ENCODE assay signal across 1 cellular context in genomic region chr5:40784027-40784653, GRCh38.
TF ChIP-seq lines count a peak whose summit lies in the region.

No MANE protein-coding gene starts in this region.

TF ChIP-seq in HepG2, 621 proteins besides CTCF, POLR2A, EP300 and RAD21 (continued from another document and continues in another):
- TF ChIP-seq THYN1 (CRISPR knock-in tag; IDR thresholded peaks at IDR 0.05; ENCODE audit: borderline replicate concordance, low read depth) (no peak), SRSF9 (IDR thresholded peaks at IDR 0.05; ENCODE audit: borderline replicate concordance, insufficient read depth, low read depth, low read length, poor library complexity, severe bottlenecking) (no peak), KLF13 (CRISPR knock-in tag; IDR thresholded peaks at IDR 0.05) (no peak), PRDM15 (CRISPR knock-in tag; IDR thresholded peaks at IDR 0.05) (peak; percentile 48; the same call in 1 of the 2 replicates), ZSCAN30 (CRISPR knock-in tag; IDR thresholded peaks at IDR 0.05) (no peak), NCOR1 (IDR thresholded peaks at IDR 0.05; ENCODE audit: borderline replicate concordance, low read length) (peak; percentile 68; the same call in 1 of the 2 replicates), SOX6 (IDR thresholded peaks at IDR 0.05) (no peak), SOX6 (CRISPR knock-in tag; IDR thresholded peaks at IDR 0.05) (peak; percentile 27; the same call in 1 of the 2 replicates), ZNF572 (CRISPR knock-in tag; IDR thresholded peaks at IDR 0.05) (no peak), AKNA (CRISPR knock-in tag; IDR thresholded peaks at IDR 0.05; ENCODE audit: borderline replicate concordance) (no peak), KAT2B (IDR thresholded peaks at IDR 0.05; ENCODE audit: borderline replicate concordance, low read depth, low read length) (no peak), ATF4 (CRISPR knock-in tag; IDR thresholded peaks at IDR 0.05) (peak in 1 of 2 experiments; percentile 37; a peak in 1 of 4 replicates), ZSCAN12 (CRISPR knock-in tag; IDR thresholded peaks at IDR 0.05) (no peak), FOXA3 (CRISPR knock-in tag; IDR thresholded peaks at IDR 0.05) (peak; percentile 71), ZNF274 (CRISPR knock-in tag; IDR thresholded peaks at IDR 0.05) (no peak), HIVEP1 (CRISPR knock-in tag; IDR thresholded peaks at IDR 0.05) (no peak), ZNF567 (CRISPR knock-in tag; IDR thresholded peaks at IDR 0.05; ENCODE audit: borderline replicate concordance) (no peak), CEBPG (CRISPR knock-in tag; IDR thresholded peaks at IDR 0.05) (peak; percentile 40; the same call in 1 of the 2 replicates), ZNF766 (CRISPR knock-in tag; IDR thresholded peaks at IDR 0.05; ENCODE audit: borderline replicate concordance) (no peak), ASH2L (IDR thresholded peaks at IDR 0.05; ENCODE audit: insufficient read length, low read depth, low read length) (peak; percentile 78), JUND (CRISPR knock-in tag; IDR thresholded peaks at IDR 0.05) (no peak), PCBP1 (IDR thresholded peaks at IDR 0.05; ENCODE audit: borderline replicate concordance, low read depth, low read length) (no peak), FOXJ3 (CRISPR knock-in tag; IDR thresholded peaks at IDR 0.05; ENCODE audit: borderline replicate concordance) (peak; percentile 50; the same call in 1 of the 2 replicates), TRAFD1 (CRISPR knock-in tag; IDR thresholded peaks at IDR 0.05; ENCODE audit: borderline replicate concordance) (no peak), XBP1 (CRISPR knock-in tag; IDR thresholded peaks at IDR 0.05) (no peak), SIX4 (CRISPR knock-in tag; IDR thresholded peaks at IDR 0.05) (peak; percentile 71; the same call in 1 of the 2 replicates), ZHX2 (IDR thresholded peaks at IDR 0.05; ENCODE audit: low read depth) (no peak), ZHX2 (CRISPR knock-in tag; IDR thresholded peaks at IDR 0.05; ENCODE audit: borderline replicate concordance) (peak; percentile 37; the same call in 1 of the 2 replicates), SP5 (CRISPR knock-in tag; IDR thresholded peaks at IDR 0.05; ENCODE audit: borderline replicate concordance, low read depth) (peak; percentile 33; the same call in 1 of the 2 replicates), RARA (CRISPR knock-in tag; IDR thresholded peaks at IDR 0.05) (0 out of 2 replicates have a peak, but pooled peaks have one; percentile 34), RFX3 (CRISPR knock-in tag; IDR thresholded peaks at IDR 0.05) (no peak), ZNF691 (CRISPR knock-in tag; IDR thresholded peaks at IDR 0.05; ENCODE audit: borderline replicate concordance, low read depth) (no peak), CC2D1A (CRISPR knock-in tag; IDR thresholded peaks at IDR 0.05) (no peak), PLRG1 (conservative IDR thresholded peaks at IDR 0.05) (no peak), THRA (CRISPR knock-in tag; IDR thresholded peaks at IDR 0.05; ENCODE audit: borderline replicate concordance) (no peak), GPN1 (CRISPR knock-in tag; IDR thresholded peaks at IDR 0.05; ENCODE audit: borderline replicate concordance) (no peak), XRCC5 (optimal IDR thresholded peaks at IDR 0.05; ENCODE audit: low read length) (no peak), GABPA (IDR thresholded peaks at IDR 0.05; ENCODE audit: low read depth, low read length) (no peak), GABPA (CRISPR knock-in tag; IDR thresholded peaks at IDR 0.05; ENCODE audit: low read depth) (peak; percentile 25; the same call in 1 of the 2 replicates), ZNF550 (CRISPR knock-in tag; IDR thresholded peaks at IDR 0.05; ENCODE audit: borderline replicate concordance) (no peak), NFKBIZ (CRISPR knock-in tag; IDR thresholded peaks at IDR 0.05) (no peak), ZNF34 (CRISPR knock-in tag; IDR thresholded peaks at IDR 0.05; ENCODE audit: borderline replicate concordance) (no peak)
